1 cellular context compared by ENCODE assay signal in the genomic region with DNA sequence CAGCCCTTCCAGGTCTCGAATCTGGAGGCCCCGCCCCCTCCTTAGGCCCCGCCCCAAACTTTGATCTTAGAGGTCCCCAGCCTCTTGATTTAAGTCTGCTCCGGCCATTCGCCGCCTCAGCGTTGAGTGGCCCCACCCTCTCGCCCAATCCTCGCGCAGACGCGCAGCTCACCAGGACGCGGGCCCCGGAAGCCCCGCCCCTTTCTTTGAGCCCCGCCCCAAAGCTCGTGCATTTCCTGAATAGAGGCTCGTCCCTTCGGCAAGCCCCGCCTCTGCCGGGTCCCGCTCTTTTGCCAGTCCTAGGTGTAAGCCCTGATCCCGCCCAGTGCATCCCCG.
A peak's percentile ranks its signal among the peaks of the same experiment; 100 is the strongest.
TF ChIP-seq lines count a peak whose summit lies in the region.

No MANE protein-coding gene starts in this region.

TF ChIP-seq in HepG2, 621 proteins besides CTCF, POLR2A, EP300 and RAD21 (continued from another document):
- no peak for TF ChIP-seq ZKSCAN5 (CRISPR knock-in tag; IDR thresholded peaks at IDR 0.05)
- TF ChIP-seq, protein P1, sequence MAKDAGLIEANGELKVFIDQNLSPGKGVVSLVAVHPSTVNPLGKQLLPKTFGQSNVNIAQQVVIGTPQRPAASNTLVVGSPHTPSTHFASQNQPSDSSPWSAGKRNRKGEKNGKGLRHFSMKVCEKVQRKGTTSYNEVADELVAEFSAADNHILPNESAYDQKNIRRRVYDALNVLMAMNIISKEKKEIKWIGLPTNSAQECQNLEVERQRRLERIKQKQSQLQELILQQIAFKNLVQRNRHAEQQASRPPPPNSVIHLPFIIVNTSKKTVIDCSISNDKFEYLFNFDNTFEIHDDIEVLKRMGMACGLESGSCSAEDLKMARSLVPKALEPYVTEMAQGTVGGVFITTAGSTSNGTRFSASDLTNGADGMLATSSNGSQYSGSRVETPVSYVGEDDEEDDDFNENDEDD (CRISPR knock-in tag; IDR thresholded peaks at IDR 0.05; ENCODE audit: borderline replicate concordance), result peak; percentile 56; the same call in 1 of the 2 replicates
- no peak for TF ChIP-seq SMYD3 (CRISPR knock-in tag; IDR thresholded peaks at IDR 0.05)
- no peak for TF ChIP-seq ZNF251 (CRISPR knock-in tag; IDR thresholded peaks at IDR 0.05)
- TF ChIP-seq SCMH1 (CRISPR knock-in tag; IDR thresholded peaks at IDR 0.05; ENCODE audit: borderline replicate concordance), result no peak
- TF ChIP-seq ZNF33B (CRISPR knock-in tag; IDR thresholded peaks at IDR 0.05), result no peak
- no peak for TF ChIP-seq MTF2 (CRISPR knock-in tag; IDR thresholded peaks at IDR 0.05; ENCODE audit: borderline replicate concordance)
- TF ChIP-seq SMARCC2 (IDR thresholded peaks at IDR 0.05), result no peak
- TF ChIP-seq SNAPC2 (CRISPR knock-in tag; IDR thresholded peaks at IDR 0.05), result no peak
- no peak for TF ChIP-seq BORCS8-MEF2B (CRISPR knock-in tag; IDR thresholded peaks at IDR 0.05)
- TF ChIP-seq ZGPAT (CRISPR knock-in tag; IDR thresholded peaks at IDR 0.05), result no peak
- no peak for TF ChIP-seq SMAD3 (CRISPR knock-in tag; IDR thresholded peaks at IDR 0.05)
- no peak for TF ChIP-seq THAP7 (CRISPR knock-in tag; IDR thresholded peaks at IDR 0.05)
- TF ChIP-seq ZSCAN21 (CRISPR knock-in tag; IDR thresholded peaks at IDR 0.05; ENCODE audit: borderline replicate concordance), result no peak
- no peak for TF ChIP-seq ZNF713 (CRISPR knock-in tag; IDR thresholded peaks at IDR 0.05)
- TF ChIP-seq REL (CRISPR knock-in tag; conservative IDR thresholded peaks at IDR 0.05), result no peak
- TF ChIP-seq ZBTB20 (CRISPR knock-in tag; IDR thresholded peaks at IDR 0.05; ENCODE audit: borderline replicate concordance, low read depth), result no peak
- no peak for TF ChIP-seq MED8 (CRISPR knock-in tag; IDR thresholded peaks at IDR 0.05; ENCODE audit: insufficient replicate concordance)
- TF ChIP-seq GATAD1 (CRISPR knock-in tag; IDR thresholded peaks at IDR 0.05), result no peak
- TF ChIP-seq, protein P2, sequence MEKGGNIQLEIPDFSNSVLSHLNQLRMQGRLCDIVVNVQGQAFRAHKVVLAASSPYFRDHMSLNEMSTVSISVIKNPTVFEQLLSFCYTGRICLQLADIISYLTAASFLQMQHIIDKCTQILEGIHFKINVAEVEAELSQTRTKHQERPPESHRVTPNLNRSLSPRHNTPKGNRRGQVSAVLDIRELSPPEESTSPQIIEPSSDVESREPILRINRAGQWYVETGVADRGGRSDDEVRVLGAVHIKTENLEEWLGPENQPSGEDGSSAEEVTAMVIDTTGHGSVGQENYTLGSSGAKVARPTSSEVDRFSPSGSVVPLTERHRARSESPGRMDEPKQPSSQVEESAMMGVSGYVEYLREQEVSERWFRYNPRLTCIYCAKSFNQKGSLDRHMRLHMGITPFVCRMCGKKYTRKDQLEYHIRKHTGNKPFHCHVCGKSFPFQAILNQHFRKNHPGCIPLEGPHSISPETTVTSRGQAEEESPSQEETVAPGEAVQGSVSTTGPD (CRISPR knock-in tag; IDR thresholded peaks at IDR 0.05), result 0 out of 2 replicates have a peak, but pooled peaks have one; percentile 2
- no peak for TF ChIP-seq CSRNP2 (CRISPR knock-in tag; conservative IDR thresholded peaks at IDR 0.05; ENCODE audit: low read depth)
- TF ChIP-seq, protein P3, sequence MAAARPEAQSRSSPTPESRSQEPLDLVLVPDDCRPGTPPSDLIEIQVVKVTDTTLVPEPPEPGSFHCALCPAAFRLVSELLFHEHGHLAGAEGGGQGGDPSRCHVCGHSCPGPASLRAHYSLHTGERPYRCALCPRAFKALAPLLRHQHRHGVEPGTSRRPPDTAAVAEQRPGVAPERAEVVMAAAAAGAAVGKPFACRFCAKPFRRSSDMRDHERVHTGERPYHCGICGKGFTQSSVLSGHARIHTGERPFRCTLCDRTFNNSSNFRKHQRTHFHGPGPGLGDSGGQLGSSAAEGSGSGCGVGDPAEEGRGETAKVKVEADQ (CRISPR knock-in tag; IDR thresholded peaks at IDR 0.05; ENCODE audit: borderline replicate concordance), result no peak
- no peak for TF ChIP-seq RBAK (CRISPR knock-in tag; IDR thresholded peaks at IDR 0.05)
- no peak for TF ChIP-seq IKZF4 (CRISPR knock-in tag; IDR thresholded peaks at IDR 0.05; ENCODE audit: borderline replicate concordance, low read depth, not compliant biosample characterization)
- no peak for TF ChIP-seq CBX5 (CRISPR knock-in tag; IDR thresholded peaks at IDR 0.05; ENCODE audit: borderline replicate concordance)
- TF ChIP-seq ZNF274 (CRISPR knock-in tag; IDR thresholded peaks at IDR 0.05), result no peak
- TF ChIP-seq GABPA (IDR thresholded peaks at IDR 0.05; ENCODE audit: low read depth, low read length), result peak; percentile 55
- no peak for TF ChIP-seq GABPA (CRISPR knock-in tag; IDR thresholded peaks at IDR 0.05; ENCODE audit: low read depth)
- TF ChIP-seq RBFOX2 (IDR thresholded peaks at IDR 0.05; ENCODE audit: low read depth, low read length), result peak; percentile 48
- TF ChIP-seq, protein P4, sequence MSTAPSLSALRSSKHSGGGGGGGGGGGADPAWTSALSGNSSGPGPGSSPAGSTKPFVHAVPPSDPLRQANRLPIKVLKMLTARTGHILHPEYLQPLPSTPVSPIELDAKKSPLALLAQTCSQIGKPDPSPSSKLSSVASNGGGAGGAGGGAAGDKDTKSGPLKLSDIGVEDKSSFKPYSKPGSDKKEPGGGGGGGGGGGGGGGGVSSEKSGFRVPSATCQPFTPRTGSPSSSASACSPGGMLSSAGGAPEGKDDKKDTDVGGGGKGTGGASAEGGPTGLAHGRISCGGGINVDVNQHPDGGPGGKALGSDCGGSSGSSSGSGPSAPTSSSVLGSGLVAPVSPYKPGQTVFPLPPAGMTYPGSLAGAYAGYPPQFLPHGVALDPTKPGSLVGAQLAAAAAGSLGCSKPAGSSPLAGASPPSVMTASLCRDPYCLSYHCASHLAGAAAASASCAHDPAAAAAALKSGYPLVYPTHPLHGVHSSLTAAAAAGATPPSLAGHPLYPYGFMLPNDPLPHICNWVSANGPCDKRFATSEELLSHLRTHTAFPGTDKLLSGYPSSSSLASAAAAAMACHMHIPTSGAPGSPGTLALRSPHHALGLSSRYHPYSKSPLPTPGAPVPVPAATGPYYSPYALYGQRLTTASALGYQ (CRISPR knock-in tag; IDR thresholded peaks at IDR 0.05), result no peak
- no peak for TF ChIP-seq SPEN (CRISPR knock-in tag; IDR thresholded peaks at IDR 0.05; ENCODE audit: low read depth)
- no peak for TF ChIP-seq PHF8 (CRISPR knock-in tag; IDR thresholded peaks at IDR 0.05)
- TF ChIP-seq HMGA1 (CRISPR knock-in tag; conservative IDR thresholded peaks at IDR 0.05), result no peak
- no peak for TF ChIP-seq ZNF235 (CRISPR knock-in tag; IDR thresholded peaks at IDR 0.05; ENCODE audit: borderline replicate concordance)
- no peak for TF ChIP-seq SP5 (CRISPR knock-in tag; IDR thresholded peaks at IDR 0.05; ENCODE audit: borderline replicate concordance, low read depth)
- no peak for TF ChIP-seq NR2F6 (IDR thresholded peaks at IDR 0.05)
- no peak for TF ChIP-seq NR2F6 (CRISPR knock-in tag; IDR thresholded peaks at IDR 0.05)
- TF ChIP-seq MAZ (IDR thresholded peaks at IDR 0.05; ENCODE audit: borderline replicate concordance, low read depth, low read length), result 0 out of 2 replicates have a peak, but pooled peaks have one; percentile 47
- no peak for TF ChIP-seq MAZ (CRISPR knock-in tag; IDR thresholded peaks at IDR 0.05; ENCODE audit: low read depth)
- TF ChIP-seq ADNP (CRISPR knock-in tag; IDR thresholded peaks at IDR 0.05), result no peak
- no peak for TF ChIP-seq ZNF598 (CRISPR knock-in tag; IDR thresholded peaks at IDR 0.05; ENCODE audit: borderline replicate concordance)
- TF ChIP-seq ETV5 (CRISPR knock-in tag; IDR thresholded peaks at IDR 0.05; ENCODE audit: borderline replicate concordance), result no peak
- no peak for TF ChIP-seq GPN1 (CRISPR knock-in tag; IDR thresholded peaks at IDR 0.05; ENCODE audit: borderline replicate concordance)
- no peak for TF ChIP-seq MAFK (conservative IDR thresholded peaks at IDR 0.05 in 1 of 2, IDR thresholded peaks at IDR 0.05 in 1 of 2; ENCODE audit: low read length in 2 of 2)
- no peak for TF ChIP-seq SRF (IDR thresholded peaks at IDR 0.05; ENCODE audit: low read depth, low read length)
